Comparison of ENCODE assay signal across 1 cellular context in genomic region chr20:50455656-50456451, GRCh38.
TF ChIP-seq lines count a peak whose summit lies in the region.

No MANE protein-coding gene starts in this region.

TF ChIP-seq in K562, 482 proteins besides CTCF, POLR2A, EP300 and RAD21 (continued from another document):
- TF ChIP-seq RREB1 (CRISPR knock-in tag; IDR thresholded peaks at IDR 0.05) = no peak
- TF ChIP-seq AFF4 (CRISPR knock-in tag; IDR thresholded peaks at IDR 0.05) = no peak
- TF ChIP-seq MAZ (CRISPR knock-in tag; conservative IDR thresholded peaks at IDR 0.05 in 1 of 2, IDR thresholded peaks at IDR 0.05 in 1 of 2) = peak; percentile 51 to 64; a peak in 3 of 4 replicates
- TF ChIP-seq FOXA3 (CRISPR knock-in tag; conservative IDR thresholded peaks at IDR 0.05 in 1 of 2, IDR thresholded peaks at IDR 0.05 in 1 of 2) = peak in 1 of 2 experiments; percentile 38; a peak in 1 of 4 replicates
- TF ChIP-seq CBFA2T2 (conservative IDR thresholded peaks at IDR 0.05) = 0 out of 2 replicates have a peak, but pooled peaks have one; percentile 18
- peak; percentile 68 for TF ChIP-seq GABPA (tag; conservative IDR thresholded peaks at IDR 0.05; ENCODE audit: low read depth)
- no peak for TF ChIP-seq ILK (tag; IDR thresholded peaks at IDR 0.05; ENCODE audit: borderline replicate concordance, low read depth)
- peak; percentile 85 for TF ChIP-seq VEZF1 (CRISPR knock-in tag; IDR thresholded peaks at IDR 0.05)
- TF ChIP-seq ID3 (CRISPR knock-in tag; IDR thresholded peaks at IDR 0.05) = no peak
- no peak for TF ChIP-seq ID3 (tag; IDR thresholded peaks at IDR 0.05)
- 0 out of 2 replicates have a peak, but pooled peaks have one; percentile 24 for TF ChIP-seq CBFA2T3 (IDR thresholded peaks at IDR 0.05)
- peak; percentile 31; the same call in 1 of the 2 replicates for TF ChIP-seq NCOR1 (IDR thresholded peaks at IDR 0.05)
- TF ChIP-seq ETV5 (CRISPR knock-in tag; IDR thresholded peaks at IDR 0.05; ENCODE audit: low read depth) = no peak
- peak; percentile 23; the same call in 1 of the 2 replicates for TF ChIP-seq TCF3 (CRISPR knock-in tag; IDR thresholded peaks at IDR 0.05)
- TF ChIP-seq CREM (IDR thresholded peaks at IDR 0.05; ENCODE audit: low read depth) = no peak
- TF ChIP-seq KDM1A (IDR thresholded peaks at IDR 0.05) = peak; percentile 10 to 50; a peak in 1 of 4 replicates
- TF ChIP-seq EWSR1 (IDR thresholded peaks at IDR 0.05; ENCODE audit: borderline replicate concordance, low read depth, partially characterized antibody) = no peak
- 0 out of 2 replicates have a peak, but pooled peaks have one; percentile 18 for TF ChIP-seq ZBTB7A (IDR thresholded peaks at IDR 0.05; ENCODE audit: borderline replicate concordance, control insufficient read depth, low read depth, low read length)
- peak in 1 of 2 experiments; percentile 13; a peak in 1 of 4 replicates for TF ChIP-seq RCOR1 (IDR thresholded peaks at IDR 0.05; ENCODE audit: borderline replicate concordance in 1 of 2, low read depth in 2 of 2, low read length in 2 of 2)
- TF ChIP-seq HMGN3 (IDR thresholded peaks at IDR 0.05; ENCODE audit: borderline replicate concordance, extremely low read depth, insufficient read length, low read depth, low read length) = peak; percentile 37
- TF ChIP-seq ZNF57 (CRISPR knock-in tag; IDR thresholded peaks at IDR 0.05) = no peak
- 0 out of 2 replicates have a peak, but pooled peaks have one; percentile 46 for TF ChIP-seq ZBTB9 (CRISPR knock-in tag; IDR thresholded peaks at IDR 0.05)
- TF ChIP-seq CBFB (CRISPR knock-in tag; IDR thresholded peaks at IDR 0.05) = no peak
- TF ChIP-seq E2F6 (IDR thresholded peaks at IDR 0.05; ENCODE audit: borderline replicate concordance in 1 of 2, extremely low read depth in 1 of 2, insufficient read depth in 1 of 2, insufficient read length in 1 of 2, low read depth in 1 of 2, low read length in 1 of 2, poor library complexity in 1 of 2, severe bottlenecking in 1 of 2) = no peak
- TF ChIP-seq ZBTB11 (CRISPR knock-in tag; IDR thresholded peaks at IDR 0.05) = 0 out of 6 replicates have a peak, but pooled peaks of 1 of the 3 experiments have one; percentile 34
- TF ChIP-seq ETV6 (IDR thresholded peaks at IDR 0.05; ENCODE audit: borderline replicate concordance in 1 of 2, low read depth in 2 of 2, low read length in 1 of 2) = peak; percentile 49 to 68; a peak in 2 of 4 replicates
- TF ChIP-seq ETV6 (CRISPR knock-in tag; IDR thresholded peaks at IDR 0.05; ENCODE audit: borderline replicate concordance) = no peak
- no peak for TF ChIP-seq ZNF41 (CRISPR knock-in tag; conservative IDR thresholded peaks at IDR 0.05)
